In the genomic region with DNA sequence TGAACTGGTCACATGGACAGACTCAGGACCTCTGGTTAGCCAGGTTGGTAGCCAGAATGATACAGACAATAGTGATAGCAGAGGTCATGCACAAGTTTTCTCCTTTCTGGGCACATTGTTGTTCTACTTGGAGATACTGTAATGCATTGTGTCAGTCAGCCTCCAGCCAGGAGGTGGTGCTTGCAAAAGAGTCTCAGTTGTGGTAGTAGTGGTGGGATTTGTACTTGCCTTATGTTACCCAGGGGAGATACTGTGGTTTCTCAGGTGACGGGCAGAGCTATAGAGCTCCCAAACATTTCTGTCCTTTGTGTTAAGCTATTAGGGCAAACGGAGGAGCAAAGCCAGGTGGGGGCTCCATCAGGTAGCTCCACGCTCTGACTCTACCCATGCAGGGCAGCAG, we compare ENCODE assay signal across 23 cellular contexts.
"Had no signal": no experiment of that assay in that cellular context is flagged by ENCODE, and none has a peak within 500 bp of the region (broad histone marks: within the 10 kb centered on the region; RNA-seq: fewer than 3 reads in every experiment).

No MANE protein-coding gene starts in this region.

- ATAC-seq: effector memory CD8-positive, alpha-beta T cell; esophagus mucosa; gastrocnemius medialis; heart right ventricle; left cardiac atrium; left lung; left ventricle myocardium superior; mucosa of descending colon; naive thymus-derived CD8-positive, alpha-beta T cell had no signal

- H3K9me3 ChIP-seq: gastrocnemius medialis had no signal

- H3K27ac ChIP-seq: epithelial cell of prostate, esophagus squamous epithelium, gastrocnemius medialis, heart right ventricle, left lung, lower lobe of right lung had no signal

- H3K4me3 ChIP-seq: esophagus squamous epithelium, gastrocnemius medialis, heart right ventricle, left lung, lower lobe of right lung, mucosa of descending colon had no signal

- H3K27me3 ChIP-seq: esophagus squamous epithelium, gastrocnemius medialis, heart right ventricle, left lung had no signal

- DNase-seq: cortex of kidney; effector CD8-positive, alpha-beta T cell; effector memory CD8-positive, alpha-beta T cell; endodermal cell; erythroblast; esophagus squamous epithelium; foreskin fibroblast; foreskin melanocyte; gastrocnemius medialis; glutamatergic neuron; head of caudate nucleus; heart right ventricle; hippocampal formation; left cardiac atrium; left lung; left ventricle myocardium superior; lower lobe of right lung; mesenchymal stem cell; mucosa of descending colon; naive B cell; naive thymus-derived CD8-positive, alpha-beta T cell had no signal

- H3K4me1 ChIP-seq: esophagus squamous epithelium, gastrocnemius medialis, heart right ventricle, left lung, lower lobe of right lung had no signal

- H3K36me3 ChIP-seq: esophagus squamous epithelium, gastrocnemius medialis, heart right ventricle, left lung, lower lobe of right lung had no signal
